In genomic region chr14:94600148-94600545, GRCh38 we compare ENCODE assay signal across 1 cellular context.
A peak's percentile ranks its signal among the peaks of the same experiment; 100 is the strongest.
TF ChIP-seq lines count a peak whose summit lies in the region.

No MANE protein-coding gene starts in this region.

TF ChIP-seq in HepG2, 621 proteins besides CTCF, POLR2A, EP300 and RAD21 (continued from another document and continues in another):
- TF ChIP-seq ZBTB14 (CRISPR knock-in tag; IDR thresholded peaks at IDR 0.05) (no peak), ZNF260 (CRISPR knock-in tag; IDR thresholded peaks at IDR 0.05; ENCODE audit: borderline replicate concordance, low read depth) (no peak), SP5 (CRISPR knock-in tag; IDR thresholded peaks at IDR 0.05; ENCODE audit: borderline replicate concordance, low read depth) (no peak), ATAD3A (CRISPR knock-in tag; IDR thresholded peaks at IDR 0.05) (no peak), HHEX (CRISPR knock-in tag; IDR thresholded peaks at IDR 0.05) (no peak), AGO2 (optimal IDR thresholded peaks at IDR 0.05; ENCODE audit: low read depth, low read length) (peak; percentile 42), ZNF138 (CRISPR knock-in tag; IDR thresholded peaks at IDR 0.05; ENCODE audit: low read depth) (no peak), ZC3H4 (CRISPR knock-in tag; IDR thresholded peaks at IDR 0.05; ENCODE audit: borderline replicate concordance) (no peak), SMAD1 (CRISPR knock-in tag; IDR thresholded peaks at IDR 0.05; ENCODE audit: borderline replicate concordance, low read depth) (no peak), MLXIP (CRISPR knock-in tag; IDR thresholded peaks at IDR 0.05; ENCODE audit: borderline replicate concordance) (no peak), ZNF326 (CRISPR knock-in tag; IDR thresholded peaks at IDR 0.05; ENCODE audit: borderline replicate concordance) (no peak), MAZ (IDR thresholded peaks at IDR 0.05; ENCODE audit: borderline replicate concordance, low read depth, low read length) (no peak), MAZ (CRISPR knock-in tag; IDR thresholded peaks at IDR 0.05; ENCODE audit: low read depth) (no peak), SYNCRIP (IDR thresholded peaks at IDR 0.05; ENCODE audit: insufficient read depth, low read depth, low read length) (no peak), ZNF143 (CRISPR knock-in tag; IDR thresholded peaks at IDR 0.05) (no peak), KDM5B (CRISPR knock-in tag; IDR thresholded peaks at IDR 0.05; ENCODE audit: borderline replicate concordance) (no peak; the same call in 1 of the 2 replicates), NAIF1 (CRISPR knock-in tag; IDR thresholded peaks at IDR 0.05; ENCODE audit: borderline replicate concordance) (no peak), ZNF367 (CRISPR knock-in tag; IDR thresholded peaks at IDR 0.05; ENCODE audit: borderline replicate concordance) (no peak), SRSF9 (IDR thresholded peaks at IDR 0.05; ENCODE audit: borderline replicate concordance, insufficient read depth, low read depth, low read length, poor library complexity, severe bottlenecking) (no peak), HOMEZ (CRISPR knock-in tag; IDR thresholded peaks at IDR 0.05; ENCODE audit: low read depth) (no peak), CCAR2 (optimal IDR thresholded peaks at IDR 0.05; ENCODE audit: low read depth, low read length) (no peak), ARID5B (CRISPR knock-in tag; IDR thresholded peaks at IDR 0.05) (no peak), STAT5B (CRISPR knock-in tag; IDR thresholded peaks at IDR 0.05) (0 out of 2 replicates have a peak, but pooled peaks have one; percentile 5), ZNF784 (CRISPR knock-in tag; IDR thresholded peaks at IDR 0.05; ENCODE audit: borderline replicate concordance) (no peak), FOXM1 (CRISPR knock-in tag; IDR thresholded peaks at IDR 0.05) (no peak), ZNF766 (CRISPR knock-in tag; IDR thresholded peaks at IDR 0.05; ENCODE audit: borderline replicate concordance) (no peak), PAXIP1 (CRISPR knock-in tag; conservative IDR thresholded peaks at IDR 0.05) (no peak), ZNF569 (CRISPR knock-in tag; IDR thresholded peaks at IDR 0.05; ENCODE audit: borderline replicate concordance) (no peak), YEATS2 (CRISPR knock-in tag; IDR thresholded peaks at IDR 0.05; ENCODE audit: borderline replicate concordance) (no peak), PRDM10 (CRISPR knock-in tag; IDR thresholded peaks at IDR 0.05; ENCODE audit: low read depth) (no peak), GTF3A (CRISPR knock-in tag; conservative IDR thresholded peaks at IDR 0.05) (no peak), DPF2 (CRISPR knock-in tag; IDR thresholded peaks at IDR 0.05; ENCODE audit: borderline replicate concordance, low read depth) (no peak), EEA1 (CRISPR knock-in tag; IDR thresholded peaks at IDR 0.05; ENCODE audit: borderline replicate concordance) (no peak), DRAP1 (CRISPR knock-in tag; IDR thresholded peaks at IDR 0.05) (no peak), ASH2L (IDR thresholded peaks at IDR 0.05; ENCODE audit: insufficient read length, low read depth, low read length) (no peak), FOXA3 (CRISPR knock-in tag; IDR thresholded peaks at IDR 0.05) (no peak), TBX2 (CRISPR knock-in tag; IDR thresholded peaks at IDR 0.05; ENCODE audit: borderline replicate concordance) (no peak)
